In genomic region chr19:49473868-49474544, GRCh38 we compare ENCODE assay signal across 8 cellular contexts. TPM values are rescaled to one million over a fixed set of nuclear protein-coding genes. Genes with fewer than 3 reads are reported as not detected.
DNase-seq lines count a peak whose midpoint lies in the region; ATAC-seq, FAIRE-seq and TF ChIP-seq lines count a peak whose summit lies in the region.

TSS of gene FLT3LG (plus strand) at chr19:49474215. CDS start at chr19:49474640, 425 bp downstream.

- WGBS in right cardiac atrium, result 1% methylated on average over 33 of the region's 33 CpGs

- peaks cover 19% of the 10 kb centered on the region for H3K36me3 Mint-ChIP-seq in T-helper 17 cell (ENCODE audit: low read depth)

- peaks cover 28% of the 10 kb centered on the region for H3K4me1 Mint-ChIP-seq in T-helper 17 cell

- H3K27ac Mint-ChIP-seq in T-helper 17 cell, result peak within 1 kb of the TSS; percentile 96

- peak within 1 kb of the TSS; percentile 100 for H3K4me3 Mint-ChIP-seq in T-helper 17 cell

- peak within 1 kb of the TSS; percentile 85 for H3K9ac ChIP-seq in Loucy (ENCODE audit: low read depth, low read length, poor library complexity, severe bottlenecking)

- no peaks in the 10 kb centered on the region for H3K9me2 ChIP-seq in Loucy (replicated peaks; ENCODE audit: low read depth, low read length)

- no peaks in the 10 kb centered on the region for H3K79me2 ChIP-seq in Loucy (ENCODE audit: insufficient read depth, low read length)

- peak within 1 kb of the TSS; percentile 71 for H3K27ac ChIP-seq in right cardiac atrium (ENCODE audit: low read length)

- intact Hi-C loops in right cardiac atrium (cut with DNase I), result loop anchor here in 2 of 4 donors (2.0 kb wide), 1 partner anchor 73 kb away; no protein-coding TSS in a partner anchor

- no peaks in the 10 kb centered on the region for H4K20me1 ChIP-seq in Loucy (ENCODE audit: insufficient read depth, low read length, poor library complexity, severe bottlenecking)

- H3K4me2 ChIP-seq in Loucy (ENCODE audit: low read depth, low read length, poor library complexity, severe bottlenecking), result peak within 1 kb of the TSS; percentile 100

- no peak for FAIRE-seq in D721Med (lab: Jason Lieb, UNC)

- H3K36me3 ChIP-seq in Loucy (ENCODE audit: insufficient read depth, low read length), result no peaks in the 10 kb centered on the region

- no peaks in the 10 kb centered on the region for H3K27me3 Mint-ChIP-seq in T-helper 17 cell

- DNase-seq in D721Med (ENCODE audit: insufficient read length, low spot score) (peak; percentile 81), T-helper 17 cell (peak; percentile 87 to 91 (median 90)), amniotic epithelial cell (ENCODE audit: low read depth) (peak; percentile 54), right cardiac atrium (peak; percentile 77 to 91 (median 91)), retinal pigment epithelial cell (ENCODE audit: low read depth) (no peak)

- H3F3A ChIP-seq in Loucy (ENCODE audit: low read depth), result peaks cover 15% of the 10 kb centered on the region

- H3K27me3 ChIP-seq in Loucy (ENCODE audit: insufficient read depth, low read length, poor library complexity, severe bottlenecking) (no peaks in the 10 kb centered on the region), right cardiac atrium (ENCODE audit: control insufficient read depth, insufficient read depth) (no peaks in the 10 kb centered on the region)

- ATAC-seq in GM21526 (IDR thresholded peaks at IDR 0.05; ENCODE audit: low FRiP score, unreplicated experiment), result peak; percentile 47
- peak; percentile 70 for ATAC-seq in T-helper 17 cell
- ATAC-seq in right cardiac atrium, result peak; percentile 72 to 75
- no peak for ATAC-seq in HG03139 (IDR thresholded peaks at IDR 0.05; ENCODE audit: unreplicated experiment)

- peaks cover 48% of the 10 kb centered on the region for H3K4me1 ChIP-seq in Loucy (ENCODE audit: insufficient read depth, low read length, poor library complexity, severe bottlenecking)
- H3K4me1 ChIP-seq in right cardiac atrium (ENCODE audit: control insufficient read depth, insufficient read depth, low read length), result no peaks in the 10 kb centered on the region

- H3K9me3 ChIP-seq in Loucy (ENCODE audit: insufficient read depth, low read depth, low read length) (no peaks in the 10 kb centered on the region), T-helper 17 cell (ENCODE audit: control insufficient read depth, low read length, poor library complexity, severe bottlenecking) (no peaks in the 10 kb centered on the region), right cardiac atrium (ENCODE audit: control insufficient read depth, low read length) (no peaks in the 10 kb centered on the region)

- H3K4me3 ChIP-seq in Loucy (ENCODE audit: low read length, poor library complexity, severe bottlenecking) (peak within 1 kb of the TSS; percentile 90), right cardiac atrium (ENCODE audit: low read length) (peak within 1 kb of the TSS; percentile 47), retinal pigment epithelial cell (ENCODE audit: low read length) (peak within 1 kb of the TSS; percentile 48)

- peak; percentile 67 for TF ChIP-seq CTCF in D721Med (IDR thresholded peaks at IDR 0.05; ENCODE audit: insufficient read depth, missing control alignments)
- TF ChIP-seq CTCF in Loucy (conservative IDR thresholded peaks at IDR 0.05; ENCODE audit: low read length), result peak; percentile 94
- peak; percentile 93 for TF ChIP-seq CTCF in retinal pigment epithelial cell (conservative IDR thresholded peaks at IDR 0.05; ENCODE audit: low read depth, low read length)

- peak within 1 kb of the TSS; percentile 82 for H2AFZ ChIP-seq in Loucy (ENCODE audit: low read length)

RNA-seq across cellular contexts. Expression of gene FLT3LG, which starts in this region (rescaled TPM):
- total RNA-seq in T-helper 17 cell (100 to 1,000 TPM; 349 to 455 TPM), right cardiac atrium (1 to 10 TPM; 4.4 to 6.8 (median 4.9) TPM)
- 6.6 TPM for polyA plus RNA-seq in right cardiac atrium

Comparison
In these comparisons a context has a peak if more than half of its experiments do, and no peak if none do; other contexts are left out.
1. RNA of gene FLT3LG (total RNA-seq): 349 to 455 TPM in T-helper 17 cell; 4.4 to 6.8 TPM in right cardiac atrium; every median in the first group is over 10 times any median in the second.
2. Peak in every context shown above with its lines, with median percentiles within 50 percentile points of each other: CTCF ChIP-seq and H3K4me3 ChIP-seq.